In the genomic region with DNA sequence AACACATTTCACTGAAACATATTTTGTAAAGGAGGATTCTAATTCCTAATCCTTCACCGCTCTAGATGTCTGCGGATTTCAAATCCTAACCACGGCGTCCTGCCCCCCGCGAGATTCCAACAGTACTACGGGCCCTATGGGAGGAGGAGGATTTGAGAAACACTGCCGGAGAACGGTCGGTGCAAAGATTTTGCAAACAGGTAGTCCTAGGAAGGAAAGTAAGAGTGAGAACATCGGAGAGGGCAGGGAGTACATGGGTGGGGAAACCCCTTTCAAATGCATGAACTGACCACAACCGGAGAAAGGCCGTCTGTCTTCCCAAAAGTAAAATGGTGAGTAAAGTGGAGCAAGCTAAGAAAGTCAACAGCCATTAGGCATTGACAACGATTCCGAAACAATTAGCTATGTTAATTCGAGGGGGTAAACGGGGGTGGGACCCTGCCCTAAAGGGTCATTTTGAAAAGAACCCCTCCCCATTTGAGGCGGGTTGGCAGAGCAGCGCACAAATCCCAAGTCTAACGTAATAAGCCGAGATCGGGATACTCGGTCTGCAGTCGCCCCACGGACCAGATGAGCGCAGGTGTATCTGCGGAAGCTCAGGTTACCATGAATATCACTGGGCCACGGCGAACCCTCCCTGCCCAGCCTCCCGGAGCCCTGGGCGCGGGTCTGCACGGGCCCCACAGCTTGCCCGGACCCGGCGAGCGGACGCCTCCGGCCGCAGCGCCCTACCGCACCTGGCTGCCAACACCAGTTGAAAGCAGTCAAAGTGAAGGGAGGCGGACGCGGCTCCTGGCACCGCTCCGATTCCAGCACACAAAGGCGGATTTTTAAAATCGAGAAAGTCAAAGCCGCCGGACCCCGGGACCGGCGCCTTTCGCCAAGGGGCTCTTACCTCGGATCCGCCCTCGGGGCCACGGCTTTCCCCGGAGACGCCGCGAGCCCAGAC, we compare ENCODE assay signal across 8 cellular contexts. TPM values are rescaled to one million over a fixed set of nuclear protein-coding genes. Genes with fewer than 3 reads are reported as not detected.
DNase-seq lines count a peak whose midpoint lies in the region; ATAC-seq, FAIRE-seq and TF ChIP-seq lines count a peak whose summit lies in the region.

No MANE protein-coding gene starts in this region.

- POLR2A ChIA-PET in A549 (lab: Yijun Ruan, JAX) = interaction anchor here (0.5 to 2.1 kb wide), 8 partner anchors 8 to 236 kb away, joined by 3 to 13 read pairs (median 6); no protein-coding TSS in a partner anchor

- CTCF ChIA-PET in A549 (lab: Yijun Ruan, JAX) = interaction anchor here (0.9 to 2.1 kb wide), 10 partner anchors 8 to 198 kb away, joined by 3 to 7 read pairs (median 3); no protein-coding TSS in a partner anchor

- ATAC-seq in A549 (peak; percentile 64 to 70), GM18505 (IDR thresholded peaks at IDR 0.05; ENCODE audit: unreplicated experiment) (peak; percentile 33), HG02885 (IDR thresholded peaks at IDR 0.05; ENCODE audit: poor library complexity, unreplicated experiment) (peak; percentile 41)
- peak; percentile 34 to 44 for ATAC-seq in activated T-cell treated with anti-CD3 and anti-CD28 coated beads, Interleukin-2, amount 50 U/mL, for 4 hours
- ATAC-seq in natural killer cell treated with Interleukin-12 subunit alpha and Interleukin-12 subunit beta and Interleukin-15 and Interleukin-18, amount 100 ng/mL, for 72 hours = peak; percentile 44 to 46

- FAIRE-seq in A549 (lab: Jason Lieb, UNC) = peak; percentile 46

- no peak for TF ChIP-seq EP300 in A549 (IDR thresholded peaks at IDR 0.05)

- H3K9me3 ChIP-seq in A549 = 0 out of 3 replicates have a peak, but pooled peaks cover 3% of the 10 kb centered on the region

- H3K36me3 Mint-ChIP-seq in activated T-cell treated with anti-CD3 and anti-CD28 coated beads, Interleukin-2, amount 50 U/mL, for 4 hours (ENCODE audit: insufficient read depth) = no peaks in the 10 kb centered on the region
- peaks cover 5% of the 10 kb centered on the region for H3K36me3 Mint-ChIP-seq in natural killer cell treated with Interleukin-12 subunit alpha and Interleukin-12 subunit beta and Interleukin-15 and Interleukin-18, amount 100 ng/mL, for 72 hours

- no peaks in the 10 kb centered on the region for H3K9me3 Mint-ChIP-seq in activated T-cell treated with anti-CD3 and anti-CD28 coated beads, Interleukin-2, amount 50 U/mL, for 4 hours
- no peaks in the 10 kb centered on the region for H3K9me3 Mint-ChIP-seq in natural killer cell treated with Interleukin-12 subunit alpha and Interleukin-12 subunit beta and Interleukin-15 and Interleukin-18, amount 100 ng/mL, for 72 hours

- DNase-seq in A549 (ENCODE audit: low read depth in 1 of 2, low spot score in 1 of 2) (peak; percentile 47 to 66), NCI-H2029 (lab: John Stamatoyannopoulos, UW) (peak; percentile 48), fibroblast of villous mesenchyme (ENCODE audit: low read depth) (peak; percentile 73), GDM1 (lab: John Stamatoyannopoulos, UW) (no peak)
- peak; percentile 4 for DNase-seq in activated T-cell treated with anti-CD3 and anti-CD28 coated beads, Interleukin-2, amount 50 U/mL, for 4 hours
- peak; percentile 64 for DNase-seq in natural killer cell treated with Interleukin-12 subunit alpha and Interleukin-12 subunit beta and Interleukin-15 and Interleukin-18, amount 100 ng/mL, for 72 hours (ENCODE audit: low spot score)

- peak overlapping the region; percentile 90 for H3K4me2 ChIP-seq in A549

- peak overlapping the region; percentile 85 for H3K4me3 Mint-ChIP-seq in activated T-cell treated with anti-CD3 and anti-CD28 coated beads, Interleukin-2, amount 50 U/mL, for 4 hours
- peak overlapping the region; percentile 92 for H3K4me3 Mint-ChIP-seq in natural killer cell treated with Interleukin-12 subunit alpha and Interleukin-12 subunit beta and Interleukin-15 and Interleukin-18, amount 100 ng/mL, for 72 hours

- peaks cover 17% of the 10 kb centered on the region; the same call in 2 of the 3 replicates for H3K4me1 ChIP-seq in A549

- no peak for TF ChIP-seq CTCF in A549 (IDR thresholded peaks at IDR 0.05)
- TF ChIP-seq CTCF in fibroblast of villous mesenchyme (IDR thresholded peaks at IDR 0.05; ENCODE audit: insufficient read depth, low read depth, low read length) = no peak

- peaks cover 17% of the 10 kb centered on the region for H3K4me1 Mint-ChIP-seq in activated T-cell treated with anti-CD3 and anti-CD28 coated beads, Interleukin-2, amount 50 U/mL, for 4 hours (ENCODE audit: low read depth)
- H3K4me1 Mint-ChIP-seq in natural killer cell treated with Interleukin-12 subunit alpha and Interleukin-12 subunit beta and Interleukin-15 and Interleukin-18, amount 100 ng/mL, for 72 hours (ENCODE audit: low read depth in 2 of 2) = peaks cover 17 to 21% of the 10 kb centered on the region in 2 donors

- H3K27me3 Mint-ChIP-seq in activated T-cell treated with anti-CD3 and anti-CD28 coated beads, Interleukin-2, amount 50 U/mL, for 4 hours (ENCODE audit: low read depth) = peaks cover 54% of the 10 kb centered on the region
- peaks cover 26 to 52% of the 10 kb centered on the region in 2 donors for H3K27me3 Mint-ChIP-seq in natural killer cell treated with Interleukin-12 subunit alpha and Interleukin-12 subunit beta and Interleukin-15 and Interleukin-18, amount 100 ng/mL, for 72 hours

- H3K4me3 ChIP-seq in A549 (peak overlapping the region; percentile 78), fibroblast of villous mesenchyme (ENCODE audit: low read depth, low read length) (peak overlapping the region; percentile 94)

- no peak; a peak in 2 of 5 replicates for TF ChIP-seq RAD21 in A549 (conservative IDR thresholded peaks at IDR 0.05 in 1 of 2, IDR thresholded peaks at IDR 0.05 in 1 of 2)

- peak overlapping the region; percentile 34 to 72 for H3K27ac Mint-ChIP-seq in natural killer cell treated with Interleukin-12 subunit alpha and Interleukin-12 subunit beta and Interleukin-15 and Interleukin-18, amount 100 ng/mL, for 72 hours

- TF ChIP-seq POLR2A in A549 (IDR thresholded peaks at IDR 0.05; ENCODE audit: low read length) (no peak), GM18505 (IDR thresholded peaks at IDR 0.05; ENCODE audit: borderline replicate concordance, extremely low read depth, insufficient read depth, insufficient read length) (no peak)

- WGBS in A549 (ENCODE audit: missing lambda C conversion rate) = 2% methylated on average over 41 of the region's 63 CpGs

- H3K27ac ChIP-seq in A549 = peak overlapping the region; percentile 87 to 91

TF ChIP-seq in A549, 52 proteins besides CTCF, POLR2A, EP300 and RAD21 (continues in another document):
- TF ChIP-seq EHMT2 (IDR thresholded peaks at IDR 0.05; ENCODE audit: low read depth) (no peak), NR3C1 (IDR thresholded peaks at IDR 0.05) (no peak), SREBF2 (IDR thresholded peaks at IDR 0.05) (no peak), NFE2L2 (conservative IDR thresholded peaks at IDR 0.05; ENCODE audit: low read length) (no peak), ZC3H11A (IDR thresholded peaks at IDR 0.05) (no peak), CHD2 (IDR thresholded peaks at IDR 0.05; ENCODE audit: low read length, partially characterized antibody) (peak; percentile 79), RNF2 (IDR thresholded peaks at IDR 0.05; ENCODE audit: borderline replicate concordance, low read depth) (no peak), PHF8 (IDR thresholded peaks at IDR 0.05; ENCODE audit: borderline replicate concordance, low read depth) (peak; percentile 33; the same call in 1 of the 2 replicates)
- TF ChIP-seq, protein P1, sequence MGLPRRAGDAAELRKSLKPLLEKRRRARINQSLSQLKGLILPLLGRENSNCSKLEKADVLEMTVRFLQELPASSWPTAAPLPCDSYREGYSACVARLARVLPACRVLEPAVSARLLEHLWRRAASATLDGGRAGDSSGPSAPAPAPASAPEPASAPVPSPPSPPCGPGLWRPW (IDR thresholded peaks at IDR 0.05) = no peak
- TF ChIP-seq, protein P2, sequence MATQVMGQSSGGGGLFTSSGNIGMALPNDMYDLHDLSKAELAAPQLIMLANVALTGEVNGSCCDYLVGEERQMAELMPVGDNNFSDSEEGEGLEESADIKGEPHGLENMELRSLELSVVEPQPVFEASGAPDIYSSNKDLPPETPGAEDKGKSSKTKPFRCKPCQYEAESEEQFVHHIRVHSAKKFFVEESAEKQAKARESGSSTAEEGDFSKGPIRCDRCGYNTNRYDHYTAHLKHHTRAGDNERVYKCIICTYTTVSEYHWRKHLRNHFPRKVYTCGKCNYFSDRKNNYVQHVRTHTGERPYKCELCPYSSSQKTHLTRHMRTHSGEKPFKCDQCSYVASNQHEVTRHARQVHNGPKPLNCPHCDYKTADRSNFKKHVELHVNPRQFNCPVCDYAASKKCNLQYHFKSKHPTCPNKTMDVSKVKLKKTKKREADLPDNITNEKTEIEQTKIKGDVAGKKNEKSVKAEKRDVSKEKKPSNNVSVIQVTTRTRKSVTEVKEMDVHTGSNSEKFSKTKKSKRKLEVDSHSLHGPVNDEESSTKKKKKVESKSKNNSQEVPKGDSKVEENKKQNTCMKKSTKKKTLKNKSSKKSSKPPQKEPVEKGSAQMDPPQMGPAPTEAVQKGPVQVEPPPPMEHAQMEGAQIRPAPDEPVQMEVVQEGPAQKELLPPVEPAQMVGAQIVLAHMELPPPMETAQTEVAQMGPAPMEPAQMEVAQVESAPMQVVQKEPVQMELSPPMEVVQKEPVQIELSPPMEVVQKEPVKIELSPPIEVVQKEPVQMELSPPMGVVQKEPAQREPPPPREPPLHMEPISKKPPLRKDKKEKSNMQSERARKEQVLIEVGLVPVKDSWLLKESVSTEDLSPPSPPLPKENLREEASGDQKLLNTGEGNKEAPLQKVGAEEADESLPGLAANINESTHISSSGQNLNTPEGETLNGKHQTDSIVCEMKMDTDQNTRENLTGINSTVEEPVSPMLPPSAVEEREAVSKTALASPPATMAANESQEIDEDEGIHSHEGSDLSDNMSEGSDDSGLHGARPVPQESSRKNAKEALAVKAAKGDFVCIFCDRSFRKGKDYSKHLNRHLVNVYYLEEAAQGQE (IDR thresholded peaks at IDR 0.05) = peak; percentile 84

RNA-seq across cellular contexts. Expression of a gene that starts 0.6 kb away (rescaled TPM):
- polyA plus RNA-seq in A549 (2011; rRNA removed) (101 and 106 TPM in 2 replicates), A549 (2017; fragmentation: RNase III; extraction: RNeasy Plus Mini Kit Qiagen cat#74134 plus additional on column Dnase treatment) (20.1 to 28.2 TPM (median 25.1 TPM) in 3 replicates)
- polyA plus RNA-seq in A549 (2012; cell fraction: cytosol; rRNA removed) = 22.4 and 22.5 TPM in 2 replicates
- 16.5 and 19.5 TPM in 2 replicates for polyA plus RNA-seq in A549 (2012; cell fraction: nucleus; rRNA removed)
- polyA minus RNA-seq in A549 (2011; rRNA and poly(A)+ RNA removed) = 85.5 and 132 TPM in 2 replicates
- 1 to 10 TPM in 1 of 3 donors, under 1 TPM in 2; 0.73 to 1.4 (median 0.95) TPM for total RNA-seq in activated T-cell treated with anti-CD3 and anti-CD28 coated beads, Interleukin-2, amount 50 U/mL, for 4 hours
- total RNA-seq in fibroblast of villous mesenchyme = 79.9 and 100 TPM in 2 replicates
- 10 to 100 TPM; 38.0 to 46.2 TPM for total RNA-seq in natural killer cell treated with Interleukin-12 subunit alpha and Interleukin-12 subunit beta and Interleukin-15 and Interleukin-18, amount 100 ng/mL, for 72 hours

Comparison
In these comparisons a context has a peak if more than half of its experiments do, and no peak if none do; other contexts are left out.
1. RNA of a gene that starts 0.6 kb away (total RNA-seq): 79.9 to 100 TPM in fibroblast of villous mesenchyme and 38.0 to 46.2 TPM in natural killer cell treated with Interleukin-12 subunit alpha and Interleukin-12 subunit beta and Interleukin-15 and Interleukin-18, amount 100 ng/mL, for 72 hours; 0.73 to 1.4 TPM in activated T-cell treated with anti-CD3 and anti-CD28 coated beads, Interleukin-2, amount 50 U/mL, for 4 hours; every median in the first group is over 10 times any median in the second.
2. Peak in every context shown above with its lines, with median percentiles within 50 percentile points of each other: ATAC-seq.